ENCODE assay signal across 8 cellular contexts in genomic region chr19:14383898-14384669, GRCh38. TPM values are rescaled to one million over a fixed set of nuclear protein-coding genes. Genes with fewer than 3 reads are reported as not detected.
DNase-seq lines count a peak whose midpoint lies in the region; ATAC-seq, FAIRE-seq and TF ChIP-seq lines count a peak whose summit lies in the region.

No MANE protein-coding gene starts in this region.

- no peaks in the 10 kb centered on the region for H4K20me1 ChIP-seq in astrocyte (ENCODE audit: insufficient read depth, low read length)

- H3K27me3 ChIP-seq in A673 (replicated peaks; ENCODE audit: insufficient read depth, low read depth, low read length, poor library complexity), result no peaks in the 10 kb centered on the region
- H3K27me3 ChIP-seq in SJSA1 (replicated peaks), result no peaks in the 10 kb centered on the region
- H3K27me3 ChIP-seq in astrocyte (ENCODE audit: insufficient read depth, low read length), result no peaks in the 10 kb centered on the region
- no peaks in the 10 kb centered on the region for H3K27me3 ChIP-seq in lung (ENCODE audit: control insufficient read depth, insufficient read depth)
- H3K27me3 ChIP-seq in suprapubic skin, result no peaks in the 10 kb centered on the region

- H3K9me3 Mint-ChIP-seq in astrocyte (ENCODE audit: unreplicated experiment), result peaks cover 4% of the 10 kb centered on the region

- TF ChIP-seq CTCF in A673 (conservative IDR thresholded peaks at IDR 0.05; ENCODE audit: low read depth, low read length), result no peak
- no peak for TF ChIP-seq CTCF in astrocyte (IDR thresholded peaks at IDR 0.05; ENCODE audit: insufficient read depth, low read depth, low read length)
- no peak for TF ChIP-seq CTCF in lung (IDR thresholded peaks at IDR 0.05; ENCODE audit: control extremely low read depth, extremely low read depth)
- TF ChIP-seq CTCF in suprapubic skin (IDR thresholded peaks at IDR 0.05), result no peak

- no peaks in the 10 kb centered on the region for H3K36me3 ChIP-seq in A673 (ENCODE audit: insufficient read depth, low read length, poor library complexity, severe bottlenecking)
- H3K36me3 ChIP-seq in SJSA1, result peaks cover 3% of the 10 kb centered on the region
- no peaks in the 10 kb centered on the region for H3K36me3 ChIP-seq in astrocyte (ENCODE audit: insufficient read depth, low read length)
- peaks cover 0 to 3% of the 10 kb centered on the region in 2 donors for H3K36me3 ChIP-seq in lung (ENCODE audit: control insufficient read depth in 2 of 2, insufficient read depth in 2 of 2, low read length in 2 of 2)
- H3K36me3 ChIP-seq in suprapubic skin, result no peaks in the 10 kb centered on the region

- H3K9me3 ChIP-seq in A673 (ENCODE audit: low read depth, low read length, poor library complexity, severe bottlenecking) (no peaks in the 10 kb centered on the region), SJSA1 (replicated peaks) (no peaks in the 10 kb centered on the region), astrocyte (ENCODE audit: insufficient read depth, low read depth, low read length) (no peaks in the 10 kb centered on the region), lung (ENCODE audit: control insufficient read depth in 2 of 2, insufficient read depth in 1 of 2, low read length in 1 of 2) (no peaks in the 10 kb centered on the region), suprapubic skin (no peaks in the 10 kb centered on the region)

- intact Hi-C loops in A673 (cut with micrococcal nuclease; ENCODE audit: unreplicated experiment), result no loop called here

- ATAC-seq in GM19463 (IDR thresholded peaks at IDR 0.05; ENCODE audit: unreplicated experiment) (peak; percentile 49), lung (ENCODE audit: insufficient read depth, low FRiP score) (no peak), GM21619 (IDR thresholded peaks at IDR 0.05; ENCODE audit: unreplicated experiment) (no peak)

- peak overlapping the region; percentile 59 for H3K4me2 ChIP-seq in astrocyte (ENCODE audit: low read length)

- H3K79me2 ChIP-seq in astrocyte (ENCODE audit: insufficient read depth, low read length), result peaks cover 12% of the 10 kb centered on the region

- peaks cover 1% of the 10 kb centered on the region for H3K36me3 Mint-ChIP-seq in astrocyte (ENCODE audit: low read depth, unreplicated experiment)

- CTCF ChIA-PET in A673 (lab: Charles Lee), result interaction anchor here (0.6 kb wide), 1 partner anchor 23 kb away, joined by 3 read pairs; no protein-coding TSS in a partner anchor

- no peaks in the 10 kb centered on the region for H3K27me3 Mint-ChIP-seq in astrocyte (ENCODE audit: low read depth, unreplicated experiment)

- H3K4me3 ChIP-seq in A673 (ENCODE audit: low read depth, low read length, poor library complexity, severe bottlenecking) (peak overlapping the region; percentile 28), SJSA1 (peak overlapping the region; percentile 2), astrocyte (ENCODE audit: insufficient read depth, low read depth, low read length) (no peak overlapping the region), lung (peak overlapping the region; percentile 24), suprapubic skin (peak overlapping the region; percentile 58)

- peak overlapping the region; percentile 47 for H2AFZ ChIP-seq in astrocyte (ENCODE audit: low read depth, low read length)

- H3K27ac ChIP-seq in A673 (ENCODE audit: low read depth, low read length, poor library complexity, severe bottlenecking) (peak overlapping the region; percentile 84), SJSA1 (peak overlapping the region; percentile 92), astrocyte (ENCODE audit: low read depth, low read length) (peak overlapping the region; percentile 1), lung (ENCODE audit: low read depth in 1 of 2, low read length in 1 of 2) (peak overlapping the region; percentile 76 to 95), suprapubic skin (peak overlapping the region; percentile 66)

- H3K4me1 Mint-ChIP-seq in astrocyte (ENCODE audit: low read depth, unreplicated experiment), result peaks cover 13% of the 10 kb centered on the region

- TF ChIP-seq POLR2A in suprapubic skin (IDR thresholded peaks at IDR 0.05), result no peak

- H3K4me1 ChIP-seq in A673 (ENCODE audit: insufficient read depth, low read length, poor library complexity, severe bottlenecking) (peaks cover 39% of the 10 kb centered on the region), SJSA1 (replicated peaks) (peaks cover 44% of the 10 kb centered on the region), astrocyte (ENCODE audit: insufficient read depth, low read length) (peaks cover 26% of the 10 kb centered on the region), lung (ENCODE audit: control insufficient read depth in 2 of 2, insufficient read depth in 2 of 2, low read length in 2 of 2) (peaks cover 10 to 11% of the 10 kb centered on the region in 2 donors), suprapubic skin (peaks cover 54% of the 10 kb centered on the region)

- BruUV-seq in A673 (replicated peaks; lab: Mats Ljungman, UMichigan), result no TSS peak

- H3K9ac ChIP-seq in astrocyte (ENCODE audit: low read length), result peak overlapping the region; percentile 59

- no peak for TF ChIP-seq EP300 in suprapubic skin (IDR thresholded peaks at IDR 0.05)

- 17 to 28% methylated on average over 13 of the region's 13 CpGs for WGBS in lung, 2 donors
- 33% methylated on average over 12 of the region's 13 CpGs for WGBS in suprapubic skin

- POLR2A ChIA-PET in A673 (lab: Charles Lee; ENCODE audit: low non-redundant PET), result interaction anchor here (0.5 kb wide), 1 partner anchor 17 kb away, joined by 6 read pairs; no protein-coding TSS in a partner anchor

- peak overlapping the region; percentile 76 for H3K4me3 Mint-ChIP-seq in astrocyte (ENCODE audit: unreplicated experiment)

- FAIRE-seq in astrocyte (lab: Jason Lieb, UNC), result no peak

- peak; percentile 66 for DNase-seq in A673 (ENCODE audit: low spot score)
- peak; percentile 62 to 71 for DNase-seq in SJSA1 (ENCODE audit: low read depth in 1 of 2, low spot score in 2 of 2)
- DNase-seq in astrocyte (ENCODE audit: low read depth), result peak; percentile 36
- DNase-seq in lung (ENCODE audit: low spot score), result peak; percentile 60
- peak in 1 of 2 donors; percentile 72 for DNase-seq in suprapubic skin (ENCODE audit: low spot score in 2 of 2)
- no peak for DNase-seq in NCI-H2081 treated with DMSO at 0.1 percent for 48 hours (lab: John Stamatoyannopoulos, UW)

- no peak overlapping the region for H3K27ac Mint-ChIP-seq in astrocyte (ENCODE audit: unreplicated experiment)

RNA-seq across cellular contexts. Expression of gene ADGRE5, which starts 2.8 kb away (rescaled TPM):
- 45.7 and 51.7 TPM in 2 replicates for total RNA-seq in A673 (2021)
- 25.6 and 46.7 TPM in 2 replicates for total RNA-seq in SJSA1 (2014; rRNA removed; shearing (Covaris generic))
- total RNA-seq in astrocyte, result 8.2 and 9.2 TPM in 2 replicates
- total RNA-seq in lung, result 100 to 1,000 TPM in 1 of 2 donors, 10 to 100 TPM in 1; 35.4 to 250 TPM
- polyA plus RNA-seq in lung, result 100 to 1,000 TPM in 1 of 2 donors, 10 to 100 TPM in 1; 39.8 to 143 TPM
- 10 to 100 TPM in 3 of 4 donors, 1 to 10 TPM in 1; 5.1 to 24.2 (median 11.5) TPM for total RNA-seq in suprapubic skin

RNA-seq across cellular contexts. Expression of gene DDX39A, which starts 35.1 kb away (rescaled TPM):
- total RNA-seq in A673 (2021), result 190 and 223 TPM in 2 replicates
- total RNA-seq in SJSA1 (2014; rRNA removed; shearing (Covaris generic)), result 222 and 278 TPM in 2 replicates
- total RNA-seq in astrocyte, result 44.2 and 54.9 TPM in 2 replicates
- 10 to 100 TPM; 46.2 to 84.6 TPM for total RNA-seq in lung
- polyA plus RNA-seq in lung, result 100 to 1,000 TPM; 111 to 156 TPM
- total RNA-seq in suprapubic skin, result 100 to 1,000 TPM in 3 of 4 donors, 10 to 100 TPM in 1; 80.9 to 149 (median 111) TPM

RNA-seq across cellular contexts. Expression of gene PKN1, which starts 49.0 kb away (rescaled TPM):
- total RNA-seq in A673 (2021), result 91.4 and 127 TPM in 2 replicates
- total RNA-seq in SJSA1 (2014; rRNA removed; shearing (Covaris generic)), result 75.2 and 79.7 TPM in 2 replicates
- total RNA-seq in astrocyte, result 59.2 and 68.3 TPM in 2 replicates
- total RNA-seq in lung, result 100 to 1,000 TPM in 1 of 2 donors, 10 to 100 TPM in 1; 84.3 to 197 TPM
- 100 to 1,000 TPM; 108 to 133 TPM for polyA plus RNA-seq in lung
- total RNA-seq in suprapubic skin, result 10 to 100 TPM in 3 of 4 donors, 1 to 10 TPM in 1; 8.6 to 21.2 (median 14.9) TPM

Comparison
In these comparisons a context has a peak if more than half of its experiments do, and no peak if none do; other contexts are left out.
1. H3K27ac ChIP-seq: peak in every context shown above with its lines; median percentile 92 in SJSA1; 86 in lung; 84 in A673; 66 in suprapubic skin; 1 in astrocyte.